ENCODE assay signal across 2 cellular contexts in the genomic region with DNA sequence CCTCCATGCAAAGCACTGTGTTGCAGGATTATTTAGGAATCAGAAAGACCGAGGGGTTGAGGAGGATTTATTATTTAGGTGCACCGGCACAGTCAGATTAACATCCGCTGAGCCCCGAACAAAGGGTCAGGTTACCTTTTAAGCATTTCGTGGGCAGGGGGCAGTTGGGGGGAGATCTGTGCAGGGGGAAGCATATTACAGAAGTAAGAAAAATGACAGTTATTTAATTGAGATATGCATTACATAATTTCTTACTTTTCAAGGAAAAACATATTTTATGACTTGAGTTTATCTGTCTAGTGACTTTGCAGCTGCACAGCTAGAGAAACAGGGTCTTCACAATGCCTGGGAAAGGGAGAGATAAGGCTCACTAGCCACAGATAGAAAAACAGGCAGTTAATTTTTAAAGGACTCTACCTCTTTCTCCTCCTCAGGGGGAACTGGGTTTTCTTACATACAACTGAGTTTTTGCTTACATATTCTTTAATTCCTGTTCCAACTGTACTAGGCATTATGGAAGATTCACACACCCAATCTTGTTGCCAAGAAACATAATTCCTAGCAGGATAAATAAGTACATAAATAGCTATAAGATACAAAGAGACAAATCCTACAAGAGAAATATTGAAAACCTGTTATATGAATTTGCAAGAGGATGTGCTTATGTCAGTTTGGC.
TF ChIP-seq lines count a peak whose summit lies in the region.

No MANE protein-coding gene starts in this region.

TF ChIP-seq in SK-N-SH, 30 proteins besides CTCF, POLR2A, EP300 and RAD21:
- TF ChIP-seq YY1 (IDR thresholded peaks at IDR 0.05; ENCODE audit: low read depth) (no peak), JUND (IDR thresholded peaks at IDR 0.05) (no peak), ELF1 (IDR thresholded peaks at IDR 0.05) (no peak), TAF1 (IDR thresholded peaks at IDR 0.05; ENCODE audit: borderline replicate concordance, low read depth, low read length) (no peak), MXI1 (IDR thresholded peaks at IDR 0.05; ENCODE audit: low read depth, low read length) (no peak), FOXM1 (IDR thresholded peaks at IDR 0.05; ENCODE audit: low read depth) (no peak)
- TF ChIP-seq, protein P1, sequence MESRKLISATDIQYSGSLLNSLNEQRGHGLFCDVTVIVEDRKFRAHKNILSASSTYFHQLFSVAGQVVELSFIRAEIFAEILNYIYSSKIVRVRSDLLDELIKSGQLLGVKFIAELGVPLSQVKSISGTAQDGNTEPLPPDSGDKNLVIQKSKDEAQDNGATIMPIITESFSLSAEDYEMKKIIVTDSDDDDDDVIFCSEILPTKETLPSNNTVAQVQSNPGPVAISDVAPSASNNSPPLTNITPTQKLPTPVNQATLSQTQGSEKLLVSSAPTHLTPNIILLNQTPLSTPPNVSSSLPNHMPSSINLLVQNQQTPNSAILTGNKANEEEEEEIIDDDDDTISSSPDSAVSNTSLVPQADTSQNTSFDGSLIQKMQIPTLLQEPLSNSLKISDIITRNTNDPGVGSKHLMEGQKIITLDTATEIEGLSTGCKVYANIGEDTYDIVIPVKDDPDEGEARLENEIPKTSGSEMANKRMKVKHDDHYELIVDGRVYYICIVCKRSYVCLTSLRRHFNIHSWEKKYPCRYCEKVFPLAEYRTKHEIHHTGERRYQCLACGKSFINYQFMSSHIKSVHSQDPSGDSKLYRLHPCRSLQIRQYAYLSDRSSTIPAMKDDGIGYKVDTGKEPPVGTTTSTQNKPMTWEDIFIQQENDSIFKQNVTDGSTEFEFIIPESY (IDR thresholded peaks at IDR 0.05; ENCODE audit: borderline replicate concordance, low read depth), result no peak
- TF ChIP-seq, protein P2, sequence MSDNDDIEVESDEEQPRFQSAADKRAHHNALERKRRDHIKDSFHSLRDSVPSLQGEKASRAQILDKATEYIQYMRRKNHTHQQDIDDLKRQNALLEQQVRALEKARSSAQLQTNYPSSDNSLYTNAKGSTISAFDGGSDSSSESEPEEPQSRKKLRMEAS (IDR thresholded peaks at IDR 0.05; ENCODE audit: low read depth), result no peak

TF ChIP-seq in SK-N-SH treated with all-trans-retinoic acid at 6 μM for 48 hours, 23 proteins besides CTCF, POLR2A, EP300 and RAD21:
- TF ChIP-seq ZFP3 (CRISPR knock-in tag; IDR thresholded peaks at IDR 0.05), result no peak
- no peak for TF ChIP-seq RARB (CRISPR knock-in tag; IDR thresholded peaks at IDR 0.05)
- TF ChIP-seq, protein P3, sequence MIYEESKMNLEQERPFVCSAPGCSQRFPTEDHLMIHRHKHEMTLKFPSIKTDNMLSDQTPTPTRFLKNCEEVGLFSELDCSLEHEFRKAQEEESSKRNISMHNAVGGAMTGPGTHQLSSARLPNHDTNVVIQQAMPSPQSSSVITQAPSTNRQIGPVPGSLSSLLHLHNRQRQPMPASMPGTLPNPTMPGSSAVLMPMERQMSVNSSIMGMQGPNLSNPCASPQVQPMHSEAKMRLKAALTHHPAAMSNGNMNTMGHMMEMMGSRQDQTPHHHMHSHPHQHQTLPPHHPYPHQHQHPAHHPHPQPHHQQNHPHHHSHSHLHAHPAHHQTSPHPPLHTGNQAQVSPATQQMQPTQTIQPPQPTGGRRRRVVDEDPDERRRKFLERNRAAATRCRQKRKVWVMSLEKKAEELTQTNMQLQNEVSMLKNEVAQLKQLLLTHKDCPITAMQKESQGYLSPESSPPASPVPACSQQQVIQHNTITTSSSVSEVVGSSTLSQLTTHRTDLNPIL (CRISPR knock-in tag; IDR thresholded peaks at IDR 0.05; ENCODE audit: low read depth), result no peak
- TF ChIP-seq TSHZ2 (CRISPR knock-in tag; IDR thresholded peaks at IDR 0.05), result no peak
- TF ChIP-seq, protein P4, sequence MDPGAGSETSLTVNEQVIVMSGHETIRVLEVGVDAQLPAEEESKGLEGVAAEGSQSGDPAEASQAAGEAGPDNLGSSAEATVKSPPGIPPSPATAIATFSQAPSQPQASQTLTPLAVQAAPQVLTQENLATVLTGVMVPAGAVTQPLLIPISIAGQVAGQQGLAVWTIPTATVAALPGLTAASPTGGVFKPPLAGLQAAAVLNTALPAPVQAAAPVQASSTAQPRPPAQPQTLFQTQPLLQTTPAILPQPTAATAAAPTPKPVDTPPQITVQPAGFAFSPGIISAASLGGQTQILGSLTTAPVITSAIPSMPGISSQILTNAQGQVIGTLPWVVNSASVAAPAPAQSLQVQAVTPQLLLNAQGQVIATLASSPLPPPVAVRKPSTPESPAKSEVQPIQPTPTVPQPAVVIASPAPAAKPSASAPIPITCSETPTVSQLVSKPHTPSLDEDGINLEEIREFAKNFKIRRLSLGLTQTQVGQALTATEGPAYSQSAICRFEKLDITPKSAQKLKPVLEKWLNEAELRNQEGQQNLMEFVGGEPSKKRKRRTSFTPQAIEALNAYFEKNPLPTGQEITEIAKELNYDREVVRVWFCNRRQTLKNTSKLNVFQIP (CRISPR knock-in tag; IDR thresholded peaks at IDR 0.05; ENCODE audit: borderline replicate concordance, low read depth), result no peak
- TF ChIP-seq OSR1 (CRISPR knock-in tag; IDR thresholded peaks at IDR 0.05), result no peak
- no peak for TF ChIP-seq ARNTL (CRISPR knock-in tag; IDR thresholded peaks at IDR 0.05; ENCODE audit: borderline replicate concordance, low read depth)
- no peak for TF ChIP-seq ZNF565 (CRISPR knock-in tag; conservative IDR thresholded peaks at IDR 0.05; ENCODE audit: low read depth)
- TF ChIP-seq CSRNP3 (CRISPR knock-in tag; IDR thresholded peaks at IDR 0.05), result no peak
- no peak for TF ChIP-seq ZNF70 (CRISPR knock-in tag; IDR thresholded peaks at IDR 0.05)
- TF ChIP-seq PPARA (CRISPR knock-in tag; IDR thresholded peaks at IDR 0.05; ENCODE audit: borderline replicate concordance), result no peak
- TF ChIP-seq ESRRG (CRISPR knock-in tag; IDR thresholded peaks at IDR 0.05), result no peak
- TF ChIP-seq CSDC2 (CRISPR knock-in tag; IDR thresholded peaks at IDR 0.05), result no peak
- TF ChIP-seq BACH2 (CRISPR knock-in tag; IDR thresholded peaks at IDR 0.05; ENCODE audit: borderline replicate concordance), result no peak
- TF ChIP-seq ZC3H10 (CRISPR knock-in tag; IDR thresholded peaks at IDR 0.05), result no peak
- no peak for TF ChIP-seq PATZ1 (CRISPR knock-in tag; IDR thresholded peaks at IDR 0.05; ENCODE audit: borderline replicate concordance)
- no peak for TF ChIP-seq TOX (CRISPR knock-in tag; IDR thresholded peaks at IDR 0.05; ENCODE audit: borderline replicate concordance)
- no peak for TF ChIP-seq GLIS3 (CRISPR knock-in tag; IDR thresholded peaks at IDR 0.05)
- TF ChIP-seq TCF4 (CRISPR knock-in tag; IDR thresholded peaks at IDR 0.05; ENCODE audit: borderline replicate concordance), result no peak
- TF ChIP-seq ISL1 (CRISPR knock-in tag; IDR thresholded peaks at IDR 0.05), result no peak
